ENCODE assay signal across 23 cellular contexts in the genomic region with DNA sequence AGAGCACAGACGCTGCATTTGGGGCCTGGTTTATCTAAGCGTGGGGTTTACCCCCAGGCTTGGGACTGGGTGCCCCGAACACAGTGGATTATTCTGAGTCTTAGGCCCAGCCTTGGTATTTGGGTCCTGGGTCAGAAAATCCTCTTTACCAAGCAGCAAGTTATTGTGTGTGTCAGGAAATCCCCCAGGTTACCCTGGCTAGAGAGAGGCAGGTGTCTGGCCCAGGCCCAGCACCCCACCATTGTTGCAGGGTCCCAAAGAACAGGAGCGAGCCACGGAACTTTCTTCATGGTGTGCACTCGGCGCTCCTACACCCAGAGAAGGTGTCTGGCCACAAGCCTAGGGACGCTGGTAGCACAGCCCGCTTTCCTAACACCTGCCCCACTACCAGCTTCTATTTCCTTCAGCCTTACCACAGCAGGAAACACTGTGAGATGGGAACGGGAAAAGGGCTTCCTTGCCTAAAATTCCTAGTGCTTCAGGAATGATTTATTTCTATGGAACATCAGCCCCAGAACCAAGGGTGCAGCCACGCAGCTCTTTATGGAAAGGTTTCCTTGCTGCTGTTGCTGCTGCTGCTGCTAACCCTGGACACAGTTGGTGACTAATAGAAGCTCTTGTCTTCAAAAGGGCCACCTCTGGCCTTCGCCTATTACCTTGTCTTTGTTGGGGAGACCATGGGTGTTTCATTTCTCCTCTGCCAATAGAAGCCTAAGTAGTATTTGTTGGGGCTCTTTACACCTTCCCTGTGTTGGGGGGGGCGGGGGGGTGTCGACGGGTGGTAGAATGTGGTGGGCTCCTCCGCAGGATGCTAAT. TPM values are rescaled to one million over a fixed set of nuclear protein-coding genes. Genes with fewer than 3 reads are reported as not detected.
DNase-seq lines count a peak whose midpoint lies in the region; ATAC-seq, FAIRE-seq and TF ChIP-seq lines count a peak whose summit lies in the region.
"Had no signal": no experiment of that assay in that cellular context is flagged by ENCODE, and none has a peak within 500 bp of the region (broad histone marks: within the 10 kb centered on the region; RNA-seq: fewer than 3 reads in every experiment).

No MANE protein-coding gene starts in this region.

- ATAC-seq in upper lobe of right lung (no peak), HG03025 (IDR thresholded peaks at IDR 0.05; ENCODE audit: low FRiP score, unreplicated experiment) (no peak), HG02759 (IDR thresholded peaks at IDR 0.05; ENCODE audit: unreplicated experiment) (no peak), HG02678 (IDR thresholded peaks at IDR 0.05; ENCODE audit: unreplicated experiment) (no peak)
- ATAC-seq: PC-3 had no signal

- no peak overlapping the region for H3K56ac ChIP-seq in H1 (replicated peaks; ENCODE audit: insufficient read length, low read depth, low read length)

- TF ChIP-seq RAD21 in H1 (IDR thresholded peaks at IDR 0.05 in 1 of 2, conservative IDR thresholded peaks at IDR 0.05 in 1 of 2; ENCODE audit: low read depth in 2 of 2, low read length in 2 of 2) (no peak), neural cell (conservative IDR thresholded peaks at IDR 0.05) (no peak)

- H3K27ac ChIP-seq in H1 (ENCODE audit: low read depth, low read length) (no peak overlapping the region), neural cell (ENCODE audit: low read length) (no peak overlapping the region), upper lobe of right lung (no peak overlapping the region)
- H3K27ac ChIP-seq: 22Rv1, HL-60 had no signal

- no peak overlapping the region for H4K8ac ChIP-seq in H1 (ENCODE audit: extremely low read depth, insufficient read depth, low read length)

- POLR2A ChIA-PET in H1 (lab: Charles Lee; ENCODE audit: partially characterized antibody) = interaction anchor here (1.1 to 5.0 kb wide), 4 partner anchors 10 to 57 kb away, joined by 3 to 31 read pairs (median 11); partner anchors contain the start of genes CDX2 and PDX1

- FAIRE-seq in H1 (lab: Jason Lieb, UNC) = no peak
- FAIRE-seq: HTR-8/SVneo had no signal

- H3K4me1 ChIP-seq in H1 (replicated peaks in 1 of 4; ENCODE audit: control insufficient read depth in 3 of 4, insufficient read depth in 4 of 4, low read length in 3 of 4) (peaks cover 0 to 21% (median 11%) of the 10 kb centered on the region in 4 experiments; a peak in 6 of 7 replicates), upper lobe of right lung (no peaks in the 10 kb centered on the region)
- H3K4me1 ChIP-seq: BE2C had no signal

- H2BK12ac ChIP-seq in H1 (ENCODE audit: low read depth, low read length) = peak overlapping the region; percentile 92

- H3K27me3 ChIP-seq in H1 (replicated peaks in 1 of 4; ENCODE audit: control insufficient read depth in 3 of 4, extremely low read depth in 1 of 4, insufficient read depth in 3 of 4, low read length in 3 of 4) (peaks cover 97 to 100% (median 100%) of the 10 kb centered on the region in 4 experiments), neural cell (ENCODE audit: insufficient read depth, low read depth, low read length) (peaks cover 100% of the 10 kb centered on the region), upper lobe of right lung (peaks cover 97% of the 10 kb centered on the region)

- no peak overlapping the region for H2AFZ ChIP-seq in H1 (ENCODE audit: low read length)
- no peak overlapping the region for H2AFZ ChIP-seq in neural cell (ENCODE audit: low read depth, low read length)

- TF ChIP-seq EP300 in H1 (IDR thresholded peaks at IDR 0.05; ENCODE audit: borderline replicate concordance in 1 of 2, low read depth in 2 of 2, low read length in 2 of 2) (no peak), neural cell (conservative IDR thresholded peaks at IDR 0.05; ENCODE audit: poor library complexity, severe bottlenecking) (no peak)

- H4K5ac ChIP-seq in H1 (ENCODE audit: insufficient read length, low read depth, low read length) = no peak overlapping the region

- no peak overlapping the region for H3K4ac ChIP-seq in H1 (replicated peaks; ENCODE audit: insufficient read length, low read depth, low read length)

- H2BK15ac ChIP-seq in H1 (ENCODE audit: low read length) = no peak overlapping the region

- H3K9me3 ChIP-seq in H1 (ENCODE audit: insufficient read depth in 2 of 2, low read depth in 1 of 2, low read length in 1 of 2) (no peaks in the 10 kb centered on the region), neural cell (ENCODE audit: low read length) (no peaks in the 10 kb centered on the region), upper lobe of right lung (no peaks in the 10 kb centered on the region)
- H3K9me3 ChIP-seq: BE2C had no signal

- H3K4me2 ChIP-seq in H1 (ENCODE audit: insufficient read depth in 1 of 2, low read depth in 2 of 2, low read length in 2 of 2) (no peak overlapping the region; a peak in 1 of 4 replicates), neural cell (ENCODE audit: low read length) (no peak overlapping the region)

- 6% methylated on average over 15 of the region's 16 CpGs; no CpG with 5 or more reads in 1 of the 2 experiments for WGBS in H1 (ENCODE audit: extremely low coverage in 1 of 2, insufficient coverage in 1 of 2, insufficient read length in 1 of 2, insufficient replicate concordance in 2 of 2, low coverage in 1 of 2, low lambda C conversion rate in 2 of 2, missing lambda C conversion rate in 1 of 2), 2 experiments

- H2AK5ac ChIP-seq in H1 (ENCODE audit: low read depth, low read length) = 0 out of 2 replicates have a peak overlapping the region, but pooled peaks have one; percentile 42

- no peak overlapping the region for H3K23ac ChIP-seq in H1 (ENCODE audit: insufficient read length)

- CTCF ChIA-PET in H1 (lab: Charles Lee; ENCODE audit: partially characterized antibody) = interaction anchor here (0.7 to 20.5 kb wide), 15 partner anchors 3 to 178 kb away, joined by 3 to 283 read pairs (median 4); partner anchors contain the start of genes CDX2 and URAD

- H3K23me2 ChIP-seq in H1 (ENCODE audit: low read depth, low read length) = peaks cover 2% of the 10 kb centered on the region; the same call in 1 of the 2 replicates

- H3K9ac ChIP-seq in H1 (replicated peaks in 1 of 4; ENCODE audit: extremely low read depth in 1 of 4, low read depth in 3 of 4, low read length in 3 of 4) = no peak overlapping the region
- H3K9ac ChIP-seq in neural cell (ENCODE audit: low read length) = no peak overlapping the region

- no peak for TF ChIP-seq CTCF in H1 (IDR thresholded peaks at IDR 0.05; ENCODE audit: control extremely low read depth in 1 of 3, insufficient read depth in 1 of 3, low read depth in 1 of 3, low read length in 3 of 3)
- TF ChIP-seq CTCF in neural cell (IDR thresholded peaks at IDR 0.05; ENCODE audit: poor library complexity, severe bottlenecking) = no peak
- TF ChIP-seq CTCF in upper lobe of right lung (IDR thresholded peaks at IDR 0.05) = no peak

- no peaks in the 10 kb centered on the region for H3K9me2 ChIP-seq in neural cell (ENCODE audit: insufficient read depth, low read length)

- H4K20me1 ChIP-seq in H1 (replicated peaks in 1 of 2; ENCODE audit: control insufficient read depth in 1 of 2, insufficient read depth in 2 of 2, low read length in 2 of 2) = peaks cover 17 to 48% of the 10 kb centered on the region in 2 experiments
- no peaks in the 10 kb centered on the region for H4K20me1 ChIP-seq in neural cell (ENCODE audit: insufficient read depth)

- no peak overlapping the region for H3K18ac ChIP-seq in H1 (ENCODE audit: extremely low read depth, low read length)

- intact Hi-C loops in upper lobe of right lung (cut with DNase I) = loop anchor here (10.0 kb wide), 1 partner anchor 152 kb away; no protein-coding TSS in a partner anchor

- H3K79me2 ChIP-seq in H1 (ENCODE audit: control insufficient read depth in 1 of 2, insufficient read depth in 2 of 2, low read length in 2 of 2) (no peaks in the 10 kb centered on the region), neural cell (replicated peaks; ENCODE audit: insufficient read depth, low read length) (no peaks in the 10 kb centered on the region)

- no peak overlapping the region for H2BK5ac ChIP-seq in H1 (ENCODE audit: low read depth, low read length)

- H3K36me3 ChIP-seq in H1 (ENCODE audit: control insufficient read depth in 2 of 4, insufficient read depth in 4 of 4, low read length in 3 of 4) = peaks cover 0 to 11% (median 0%) of the 10 kb centered on the region in 4 experiments; a peak in 1 of 8 replicates
- no peaks in the 10 kb centered on the region for H3K36me3 ChIP-seq in neural cell (ENCODE audit: insufficient read depth, low read length)
- H3K36me3 ChIP-seq in upper lobe of right lung = no peaks in the 10 kb centered on the region
- H3K36me3 ChIP-seq: BE2C had no signal

- H3K4me3 ChIP-seq in H1 (ENCODE audit: extremely low read depth in 1 of 4, insufficient read depth in 2 of 4, low read depth in 3 of 4, low read length in 4 of 4) = no peak overlapping the region
- no peak overlapping the region for H3K4me3 ChIP-seq in neural cell (ENCODE audit: low read length)
- H3K4me3 ChIP-seq in upper lobe of right lung = no peak overlapping the region

- no peak overlapping the region; the same call in 1 of the 2 replicates for H2BK20ac ChIP-seq in H1 (ENCODE audit: low read length)

- peak; percentile 47 for DNase-seq in activated CD8-positive, alpha-beta memory T cell treated with anti-CD3 and anti-CD28 coated beads for 24 hours
- DNase-seq in activated CD8-positive, alpha-beta memory T cell treated with anti-CD3 and anti-CD28 coated beads, Interleukin-2, amount 50 U/mL, for 4 hours = no peak
- peak in 1 of 2 experiments; percentile 52 for DNase-seq in H1 (ENCODE audit: low read depth in 1 of 2, low spot score in 2 of 2)
- DNase-seq in upper lobe of right lung = peak; percentile 9
- DNase-seq: BE2C; CD4-positive, alpha-beta memory T cell; KBM-7; MV-4-11; NCI-H1436 treated with DMSO at 0.1 percent for 48 hours; NCI-H2029 treated with DMSO at 0.1 percent for 48 hours; NCI-H748 treated with DMSO at 0.1 percent for 48 hours; PC-3 had no signal

- H4K91ac ChIP-seq in H1 (replicated peaks; ENCODE audit: insufficient read length, low read length) = no peak overlapping the region

- no peak overlapping the region for H3K14ac ChIP-seq in H1 (ENCODE audit: insufficient read length)

- H2BK120ac ChIP-seq in H1 (replicated peaks; ENCODE audit: low read depth, low read length) = no peak overlapping the region

- no peaks in the 10 kb centered on the region for H3K79me1 ChIP-seq in H1 (ENCODE audit: low read depth, low read length)

- H3F3A ChIP-seq in neural cell (ENCODE audit: insufficient read depth, low read length, poor library complexity, severe bottlenecking) = no peaks in the 10 kb centered on the region

- no peak for TF ChIP-seq POLR2A in H1 (IDR thresholded peaks at IDR 0.05; ENCODE audit: control extremely low read depth in 1 of 2, low read depth in 2 of 2, low read length in 2 of 2)

RNA-seq across cellular contexts. Expression of gene CDX2, which starts 7.5 kb away (rescaled TPM):
- total RNA-seq in H1 (2021; fragmentation: NEBNext Ultra II Directional; extraction: Animal tissue kit (Norgen Biotek cat#: 25700)) = 0.09 TPM in 1 of 2 replicates, not detected in the other
- polyA plus RNA-seq in H1 (2011; rRNA removed) = not detected in 2 replicates
- not detected for polyA plus RNA-seq in H1 (2011; cell fraction: cytosol; rRNA removed)
- 0.03 TPM for polyA plus RNA-seq in H1 (2011; cell fraction: nucleus; rRNA removed)
- 0.04 to 0.08 TPM (median 0.05 TPM) in 3 of 4 replicates, not detected in the other for polyA plus RNA-seq in H1 (2012, experiment 1 of 2)
- polyA plus RNA-seq in H1 (2012, experiment 2 of 2) = 0.13 TPM
- 0.06 TPM for polyA plus RNA-seq in H1 (2013, experiment 1 of 2)
- polyA plus RNA-seq in H1 (2013, experiment 2 of 2) = 0.17 TPM
- polyA minus RNA-seq in H1 (2011; rRNA and poly(A)+ RNA removed) = 0.06 TPM in 1 of 2 replicates, not detected in the other
- polyA minus RNA-seq in H1 (2011; cell fraction: cytosol; rRNA and poly(A)+ RNA removed) = not detected
- polyA minus RNA-seq in H1 (2011; cell fraction: nucleus; rRNA and poly(A)+ RNA removed) = not detected
- polyA plus RNA-seq in neural cell = not detected in 2 replicates
- polyA minus RNA-seq in neural cell = not detected in 2 replicates
- total RNA-seq in upper lobe of right lung = not detected
- total RNA-seq: CD4-positive, alpha-beta memory T cell; H7; NCI-H460 had no signal
- polyA plus RNA-seq: AG04450; CD4-positive, alpha-beta memory T cell had no signal

RNA-seq across cellular contexts. Expression of gene URAD, which starts 11.9 kb away (rescaled TPM):
- total RNA-seq in H1 (2021; fragmentation: NEBNext Ultra II Directional; extraction: Animal tissue kit (Norgen Biotek cat#: 25700)) = not detected in 2 replicates
- polyA plus RNA-seq in H1 (2011; rRNA removed) (not detected in 2 replicates), neural cell (not detected in 2 replicates)
- polyA plus RNA-seq in H1 (2011; cell fraction: cytosol; rRNA removed) = not detected
- not detected for polyA plus RNA-seq in H1 (2011; cell fraction: nucleus; rRNA removed)
- not detected in 4 replicates for polyA plus RNA-seq in H1 (2012, experiment 1 of 2)
- polyA plus RNA-seq in H1 (2012, experiment 2 of 2) = not detected
- not detected for polyA plus RNA-seq in H1 (2013, experiment 1 of 2)
- polyA plus RNA-seq in H1 (2013, experiment 2 of 2) = not detected
- polyA minus RNA-seq in H1 (2011; rRNA and poly(A)+ RNA removed) = not detected in 2 replicates
- not detected for polyA minus RNA-seq in H1 (2011; cell fraction: cytosol; rRNA and poly(A)+ RNA removed)
- polyA minus RNA-seq in H1 (2011; cell fraction: nucleus; rRNA and poly(A)+ RNA removed) = not detected
- not detected in 2 replicates for polyA minus RNA-seq in neural cell
- total RNA-seq in upper lobe of right lung = not detected
- total RNA-seq: CD4-positive, alpha-beta memory T cell; H7; NCI-H460; PC-3; SK-MEL-5 had no signal
- polyA plus RNA-seq: AG04450; CD4-positive, alpha-beta memory T cell had no signal

RNA-seq across cellular contexts. Expression of gene PDX1, which starts 56.8 kb away (rescaled TPM):
- not detected in 2 replicates for total RNA-seq in H1 (2021; fragmentation: NEBNext Ultra II Directional; extraction: Animal tissue kit (Norgen Biotek cat#: 25700))
- polyA plus RNA-seq in H1 (2011; rRNA removed) = not detected in 2 replicates
- not detected for polyA plus RNA-seq in H1 (2011; cell fraction: cytosol; rRNA removed)
- not detected for polyA plus RNA-seq in H1 (2011; cell fraction: nucleus; rRNA removed)
- not detected in 4 replicates for polyA plus RNA-seq in H1 (2012, experiment 1 of 2)
- polyA plus RNA-seq in H1 (2012, experiment 2 of 2) = not detected
- polyA plus RNA-seq in H1 (2013, experiment 1 of 2) = not detected
- not detected for polyA plus RNA-seq in H1 (2013, experiment 2 of 2)
- not detected in 2 replicates for polyA minus RNA-seq in H1 (2011; rRNA and poly(A)+ RNA removed)
- polyA minus RNA-seq in H1 (2011; cell fraction: cytosol; rRNA and poly(A)+ RNA removed) = not detected
- not detected for polyA minus RNA-seq in H1 (2011; cell fraction: nucleus; rRNA and poly(A)+ RNA removed)
- polyA plus RNA-seq in neural cell = not detected in 2 replicates
- polyA minus RNA-seq in neural cell = not detected in 2 replicates
- total RNA-seq in upper lobe of right lung = not detected
- total RNA-seq: CD4-positive, alpha-beta memory T cell; H7; NCI-H460; PC-3; SK-MEL-5 had no signal
- polyA plus RNA-seq: AG04450; CD4-positive, alpha-beta memory T cell had no signal
